In genomic region chr4:53009824-53010223, GRCh38 we compare ENCODE assay signal across 16 cellular contexts.
DNase-seq lines count a peak whose midpoint lies in the region; ATAC-seq, FAIRE-seq and TF ChIP-seq lines count a peak whose summit lies in the region.
"Had no signal": no experiment of that assay in that cellular context is flagged by ENCODE, and none has a peak within 500 bp of the region (broad histone marks: within the 10 kb centered on the region; RNA-seq: fewer than 3 reads in every experiment).

No MANE protein-coding gene starts in this region.

- DNase-seq in GM12891 (ENCODE audit: insufficient read length, low spot score) (no peak), NCI-H774 (lab: John Stamatoyannopoulos, UW) (no peak), AML-193 (lab: John Stamatoyannopoulos, UW) (no peak)
- no peak for DNase-seq in CD4-positive, alpha-beta memory T cell
- DNase-seq in activated CD4-positive, alpha-beta T cell treated with anti-CD3 and anti-CD28 coated beads, Interleukin-2, amount 10 ng/mL, durations not matched to agents 7 days and 5 days, result no peak
- DNase-seq: activated CD4-positive, CD25-positive, alpha-beta regulatory T cell treated with anti-CD3 and anti-CD28 coated beads, Interleukin-2, amount 50 U/mL, for 72 hours; DMS 273 treated with DMSO at 0.1 percent for 48 hours; NCI-H1417; T-cell; transverse colon had no signal

- TF ChIP-seq EP300 in gastroesophageal sphincter (IDR thresholded peaks at IDR 0.05), result no peak

- H3K9me3 ChIP-seq in gastroesophageal sphincter, result no peaks in the 10 kb centered on the region
- no peaks in the 10 kb centered on the region for H3K9me3 ChIP-seq in CD4-positive, alpha-beta memory T cell (ENCODE audit: control insufficient read depth in 1 of 2, low read length in 2 of 2)
- H3K9me3 ChIP-seq: HAP-1, transverse colon had no signal

- H3K27ac Mint-ChIP-seq in CD4-positive, alpha-beta memory T cell, result no peak overlapping the region
- H3K27ac Mint-ChIP-seq in activated CD4-positive, alpha-beta T cell treated with anti-CD3 and anti-CD28 coated beads, Interleukin-2, amount 10 ng/mL, durations not matched to agents 7 days and 5 days, result no peak overlapping the region
- H3K27ac Mint-ChIP-seq: T-cell had no signal

- H3K4me3 Mint-ChIP-seq in CD4-positive, alpha-beta memory T cell, result no peak overlapping the region
- no peak overlapping the region for H3K4me3 Mint-ChIP-seq in activated CD4-positive, alpha-beta T cell treated with anti-CD3 and anti-CD28 coated beads, Interleukin-2, amount 10 ng/mL, durations not matched to agents 7 days and 5 days
- H3K4me3 Mint-ChIP-seq: T-cell had no signal

- POLR2A ChIA-PET in CD4-positive, alpha-beta memory T cell (lab: Charles Lee; ENCODE audit: partially characterized antibody), result no interaction called here
- POLR2A ChIA-PET in activated CD4-positive, alpha-beta T cell treated with anti-CD3 and anti-CD28 coated beads, Interleukin-2, amount 10 ng/mL, durations not matched to agents 7 days and 5 days (lab: Charles Lee), result no interaction called here

- CTCF ChIA-PET in CD4-positive, alpha-beta memory T cell (lab: Charles Lee; ENCODE audit: partially characterized antibody), result interaction anchor here (1.0 to 1.4 kb wide), 2 partner anchors 25 to 27 kb away, joined by 4 read pairs; no protein-coding TSS in a partner anchor
- CTCF ChIA-PET in activated CD4-positive, alpha-beta T cell treated with anti-CD3 and anti-CD28 coated beads, Interleukin-2, amount 10 ng/mL, durations not matched to agents 7 days and 5 days (lab: Charles Lee), result interaction anchor here (1.2 kb wide), 1 partner anchor 11 kb away, joined by 3 read pairs; no protein-coding TSS in a partner anchor

- H3K36me3 Mint-ChIP-seq in CD4-positive, alpha-beta memory T cell, result peaks cover 3 to 27% of the 10 kb centered on the region in 2 donors
- peaks cover 5% of the 10 kb centered on the region for H3K36me3 Mint-ChIP-seq in activated CD4-positive, alpha-beta T cell treated with anti-CD3 and anti-CD28 coated beads, Interleukin-2, amount 10 ng/mL, durations not matched to agents 7 days and 5 days (ENCODE audit: low read depth)

- 58 to 70% methylated on average over 3 of the region's 3 CpGs for WGBS in gastroesophageal sphincter (ENCODE audit: low coverage in 1 of 2), 2 donors

- no peaks in the 10 kb centered on the region for H3K36me3 ChIP-seq in gastroesophageal sphincter
- no peaks in the 10 kb centered on the region for H3K36me3 ChIP-seq in CD4-positive, alpha-beta memory T cell (ENCODE audit: insufficient read depth, low read length)
- H3K36me3 ChIP-seq: HAP-1, transverse colon had no signal

- FAIRE-seq in GM12891 (lab: Jason Lieb, UNC), result no peak

- no peak overlapping the region for H3K4me3 ChIP-seq in gastroesophageal sphincter
- H3K4me3 ChIP-seq in CD4-positive, alpha-beta memory T cell (ENCODE audit: low read length in 2 of 2), result no peak overlapping the region
- H3K4me3 ChIP-seq: coronary artery, HAP-1, transverse colon had no signal

- peaks cover 0 to 3% (median 0%) of the 10 kb centered on the region in 8 donors for H3K9me3 Mint-ChIP-seq in CD4-positive, alpha-beta memory T cell
- no peaks in the 10 kb centered on the region for H3K9me3 Mint-ChIP-seq in activated CD4-positive, alpha-beta T cell treated with anti-CD3 and anti-CD28 coated beads, Interleukin-2, amount 10 ng/mL, durations not matched to agents 7 days and 5 days
- H3K9me3 Mint-ChIP-seq: T-cell had no signal

- H3K4me1 ChIP-seq in gastroesophageal sphincter, result peaks cover 0 to 49% (median 9%) of the 10 kb centered on the region in 3 donors
- peaks cover 34% of the 10 kb centered on the region for H3K4me1 ChIP-seq in CD4-positive, alpha-beta memory T cell (ENCODE audit: insufficient read depth, low read length)

- intact Hi-C loops in CD4-positive, alpha-beta memory T cell (cut with micrococcal nuclease), result no loop called here

- TF ChIP-seq POLR2A in GM12891 (IDR thresholded peaks at IDR 0.05; ENCODE audit: low read depth, low read length) (no peak), gastroesophageal sphincter (IDR thresholded peaks at IDR 0.05) (no peak)

- no peaks in the 10 kb centered on the region for H3K27me3 Mint-ChIP-seq in CD4-positive, alpha-beta memory T cell
- no peaks in the 10 kb centered on the region for H3K27me3 Mint-ChIP-seq in activated CD4-positive, alpha-beta T cell treated with anti-CD3 and anti-CD28 coated beads, Interleukin-2, amount 10 ng/mL, durations not matched to agents 7 days and 5 days
- H3K27me3 Mint-ChIP-seq: T-cell had no signal

- peak overlapping the region in 3 of 4 donors; percentile 8 to 32 (median 20) for H3K27ac ChIP-seq in gastroesophageal sphincter
- no peak overlapping the region for H3K27ac ChIP-seq in CD4-positive, alpha-beta memory T cell (ENCODE audit: low read depth, low read length)
- H3K27ac ChIP-seq: epithelial cell of prostate had no signal

- TF ChIP-seq CTCF in gastroesophageal sphincter (IDR thresholded peaks at IDR 0.05), result no peak

- ATAC-seq in GM19372 (IDR thresholded peaks at IDR 0.05; ENCODE audit: low read depth, unreplicated experiment), result peak; percentile 52
- peak; percentile 67 for ATAC-seq in HG03159 (IDR thresholded peaks at IDR 0.05; ENCODE audit: unreplicated experiment)
- no peak for ATAC-seq in gastroesophageal sphincter
- ATAC-seq: T-cell had no signal

- no peaks in the 10 kb centered on the region for H3K27me3 ChIP-seq in gastroesophageal sphincter
- H3K27me3 ChIP-seq in CD4-positive, alpha-beta memory T cell (ENCODE audit: insufficient read depth, low read length), result no peaks in the 10 kb centered on the region
- H3K27me3 ChIP-seq: transverse colon had no signal

- H3K4me1 Mint-ChIP-seq in CD4-positive, alpha-beta memory T cell, result peaks cover 23 to 39% (median 34%) of the 10 kb centered on the region in 4 donors
- peaks cover 46% of the 10 kb centered on the region for H3K4me1 Mint-ChIP-seq in activated CD4-positive, alpha-beta T cell treated with anti-CD3 and anti-CD28 coated beads, Interleukin-2, amount 10 ng/mL, durations not matched to agents 7 days and 5 days

TF ChIP-seq in GM12891, 5 proteins besides CTCF, POLR2A, EP300 and RAD21:
- no peak for TF ChIP-seq POLR2AphosphoS5 (IDR thresholded peaks at IDR 0.05; ENCODE audit: low read depth, low read length)
- TF ChIP-seq TAF1 (IDR thresholded peaks at IDR 0.05; ENCODE audit: low read depth, low read length), result no peak
- no peak for TF ChIP-seq PAX5 (IDR thresholded peaks at IDR 0.05; ENCODE audit: insufficient read depth, low read length, severe bottlenecking)
- TF ChIP-seq POU2F2 (IDR thresholded peaks at IDR 0.05; ENCODE audit: low read depth, low read length), result no peak
- peak; percentile 90 for TF ChIP-seq SPI1 (IDR thresholded peaks at IDR 0.05; ENCODE audit: low read depth, low read length)
